8 cellular contexts compared by ENCODE assay signal in genomic region chr3:125055913-125056705, GRCh38. TPM values are rescaled to one million over a fixed set of nuclear protein-coding genes. Genes with fewer than 3 reads are reported as not detected.
DNase-seq lines count a peak whose midpoint lies in the region; ATAC-seq, FAIRE-seq and TF ChIP-seq lines count a peak whose summit lies in the region.

TSS of gene HEG1 (minus strand) at chr3:125055997. CDS start at chr3:125055890, 107 bp downstream.

- H3K27ac Mint-ChIP-seq in CD8-positive, alpha-beta T cell = peak within 1 kb of the TSS; percentile 89

- peaks cover 7% of the 10 kb centered on the region for H3K36me3 Mint-ChIP-seq in CD8-positive, alpha-beta T cell

- intact Hi-C loops in CD8-positive, alpha-beta T cell (cut with DNase I, micrococcal nuclease) = loop anchor here (5.0 to 10.0 kb wide), 4 partner anchors 34 to 539 kb away; partner anchors contain the start of gene OSBPL11 (in 2 of the 2)
- intact Hi-C loops in T-helper 1 cell treated with Interleukin-12 subunit alpha and Interleukin-12 subunit beta and Interleukin-4 antibody, amounts not matched to agents 30 ng/mL and 1 ng/mL, for 36 hours (cut with micrococcal nuclease) = loop anchor here (1.0 to 10.0 kb wide), 8 partner anchors 32 to 1649 kb away; partner anchors contain the start of genes CHCHD6, HACD2, OSBPL11 and ZNF148

- peak within 1 kb of the TSS; percentile 96 for H3K4me3 Mint-ChIP-seq in CD8-positive, alpha-beta T cell

- peak; percentile 59 for FAIRE-seq in urothelium cell line (lab: Jason Lieb, UNC)

- WGBS in HUES64 = 1% methylated on average over 65 of the region's 67 CpGs

- no peaks in the 10 kb centered on the region for H3K27me3 ChIP-seq in CD8-positive, alpha-beta T cell (ENCODE audit: insufficient read depth, low read length)
- peaks cover 44% of the 10 kb centered on the region for H3K27me3 ChIP-seq in HUES64 (ENCODE audit: insufficient read depth, low read length)
- H3K27me3 ChIP-seq in right atrium auricular region = no peaks in the 10 kb centered on the region

- H3K4me3 ChIP-seq in CD8-positive, alpha-beta T cell (ENCODE audit: low read depth, low read length) = peak within 1 kb of the TSS; percentile 78
- H3K4me3 ChIP-seq in HUES64 (ENCODE audit: low read length) (peak within 1 kb of the TSS; percentile 71), right atrium auricular region (peak within 1 kb of the TSS; percentile 84 to 87)

- H3K9ac ChIP-seq in HUES64 (ENCODE audit: low read depth, low read length) = peak within 1 kb of the TSS; percentile 53

- ATAC-seq in CD8-positive, alpha-beta T cell = peak; percentile 61
- ATAC-seq in GM19467 (IDR thresholded peaks at IDR 0.05; ENCODE audit: unreplicated experiment) = peak; percentile 56

- no peaks in the 10 kb centered on the region for H3K36me3 ChIP-seq in CD8-positive, alpha-beta T cell (ENCODE audit: insufficient read depth, low read length)
- H3K36me3 ChIP-seq in HUES64 (ENCODE audit: insufficient read depth, low read length) = no peaks in the 10 kb centered on the region
- no peaks in the 10 kb centered on the region for H3K36me3 ChIP-seq in right atrium auricular region

- peaks cover 10% of the 10 kb centered on the region for H3K27me3 Mint-ChIP-seq in CD8-positive, alpha-beta T cell (ENCODE audit: low read depth)

- POLR2A ChIA-PET in CD8-positive, alpha-beta T cell (lab: Charles Lee) = no interaction called here

- DNase-seq in CD8-positive, alpha-beta T cell = peak; percentile 47 to 82 (median 74)
- DNase-seq in amniotic stem cell (lab: John Stamatoyannopoulos, UW) (peak; percentile 67), right atrium auricular region (ENCODE audit: low spot score) (peak; percentile 97), putamen (ENCODE audit: low spot score) (peak; percentile 83), urothelium cell line (ENCODE audit: low spot score) (peak; percentile 93)

- peak within 1 kb of the TSS; percentile 62 for H3K27ac ChIP-seq in CD8-positive, alpha-beta T cell (ENCODE audit: low read depth, low read length)
- H3K27ac ChIP-seq in HUES64 (ENCODE audit: low read depth, low read length) (no peak within 1 kb of the TSS; the same call in 1 of the 2 replicates), right atrium auricular region (peak within 1 kb of the TSS; percentile 93 to 95)

- TF ChIP-seq CTCF in CD8-positive, alpha-beta T cell (IDR thresholded peaks at IDR 0.05) = no peak
- TF ChIP-seq CTCF in right atrium auricular region (IDR thresholded peaks at IDR 0.05) = no peak

- peaks cover 41% of the 10 kb centered on the region for H3K4me1 Mint-ChIP-seq in CD8-positive, alpha-beta T cell (ENCODE audit: low read depth)

- H3K4me1 ChIP-seq in CD8-positive, alpha-beta T cell (ENCODE audit: insufficient read depth, low read length) = peaks cover 39% of the 10 kb centered on the region
- H3K4me1 ChIP-seq in HUES64 (ENCODE audit: insufficient read depth, low read length) (peaks cover 56% of the 10 kb centered on the region), right atrium auricular region (peaks cover 0 to 82% of the 10 kb centered on the region in 2 donors)

- CTCF ChIA-PET in CD8-positive, alpha-beta T cell (lab: Charles Lee) = no interaction called here

- H3K9me3 ChIP-seq in CD8-positive, alpha-beta T cell (ENCODE audit: low read length) = no peaks in the 10 kb centered on the region
- H3K9me3 ChIP-seq in HUES64 (ENCODE audit: insufficient read depth, low read depth, low read length) (no peaks in the 10 kb centered on the region), right atrium auricular region (no peaks in the 10 kb centered on the region)

- H3K9me3 Mint-ChIP-seq in CD8-positive, alpha-beta T cell = no peaks in the 10 kb centered on the region

RNA-seq across cellular contexts. Expression of gene HEG1, which starts in this region (rescaled TPM):
- total RNA-seq in CD8-positive, alpha-beta T cell = 10 to 100 TPM; 20.8 to 21.5 TPM
- 11.2 TPM for polyA plus RNA-seq in HUES64 (2013, experiment 1 of 2)
- 13.1 TPM for polyA plus RNA-seq in HUES64 (2013, experiment 2 of 2)
- 39.9 and 44.6 TPM in 2 replicates for total RNA-seq in T-helper 1 cell treated with Interleukin-12 subunit alpha and Interleukin-12 subunit beta and Interleukin-4 antibody, amounts not matched to agents 30 ng/mL and 1 ng/mL, for 36 hours
- 100 to 1,000 TPM; 202 to 210 TPM for total RNA-seq in right atrium auricular region
